Comparison of ENCODE assay signal across 8 cellular contexts in genomic region chr10:69407621-69408301, GRCh38. TPM values are rescaled to one million over a fixed set of nuclear protein-coding genes. Genes with fewer than 3 reads are reported as not detected.
DNase-seq lines count a peak whose midpoint lies in the region; ATAC-seq and TF ChIP-seq lines count a peak whose summit lies in the region.

No MANE protein-coding gene starts in this region.

- TF ChIP-seq CTCF in Peyer's patch (IDR thresholded peaks at IDR 0.05) = peak in 4 of 6 experiments; percentile 20 to 52 (median 30)
- peak; percentile 38 for TF ChIP-seq CTCF in osteoblast (IDR thresholded peaks at IDR 0.05; ENCODE audit: extremely low read depth, low read depth, low read length)

- peak overlapping the region; percentile 73 for H3K4me2 ChIP-seq in osteoblast (ENCODE audit: insufficient read depth, low read length)

- peak overlapping the region in 2 of 4 donors; percentile 69 to 82 for H3K27ac ChIP-seq in Peyer's patch
- no peak overlapping the region for H3K27ac ChIP-seq in osteoblast (ENCODE audit: low read depth, low read length)
- no peak overlapping the region for H3K27ac ChIP-seq in effector memory CD4-positive, alpha-beta T cell (ENCODE audit: insufficient read depth, low read length, poor library complexity, severe bottlenecking)

- H3K79me2 ChIP-seq in osteoblast (ENCODE audit: insufficient read depth, low read length) = no peaks in the 10 kb centered on the region

- DNase-seq in activated naive CD8-positive, alpha-beta T cell treated with anti-CD3 and anti-CD28 coated beads, Interleukin-2, amount 10 ng/mL, durations not matched to agents 7 days and 5 days = no peak
- no peak for DNase-seq in activated naive CD8-positive, alpha-beta T cell treated with anti-CD3 and anti-CD28 coated beads for 36 hours
- peak in 2 of 3 donors; percentile 34 to 67 for DNase-seq in Peyer's patch
- peak; percentile 65 for DNase-seq in dermis blood vessel endothelial cell
- no peak for DNase-seq in osteoblast (ENCODE audit: insufficient read length, low spot score, missing footprints)
- no peak for DNase-seq in HPDE6-E6E7 (ENCODE audit: extremely low spot score)
- DNase-seq in effector memory CD4-positive, alpha-beta T cell = no peak
- no peak for DNase-seq in activated effector memory CD4-positive, alpha-beta T cell treated with Interleukin-2 at 50 U/mL for 16 hours

- H2AFZ ChIP-seq in osteoblast (ENCODE audit: low read length) = no peak overlapping the region

- H3K9me3 ChIP-seq in Peyer's patch = no peaks in the 10 kb centered on the region
- H3K9me3 ChIP-seq in osteoblast (ENCODE audit: low read depth, low read length) = no peaks in the 10 kb centered on the region
- H3K9me3 ChIP-seq in effector memory CD4-positive, alpha-beta T cell (ENCODE audit: control insufficient read depth, low read length) = no peaks in the 10 kb centered on the region

- H3K9me3 Mint-ChIP-seq in activated naive CD8-positive, alpha-beta T cell treated with anti-CD3 and anti-CD28 coated beads, Interleukin-2, amount 10 ng/mL, durations not matched to agents 7 days and 5 days = no peaks in the 10 kb centered on the region
- H3K9me3 Mint-ChIP-seq in activated naive CD8-positive, alpha-beta T cell treated with anti-CD3 and anti-CD28 coated beads for 36 hours = no peaks in the 10 kb centered on the region

- H3K4me3 Mint-ChIP-seq in activated naive CD8-positive, alpha-beta T cell treated with anti-CD3 and anti-CD28 coated beads, Interleukin-2, amount 10 ng/mL, durations not matched to agents 7 days and 5 days = peak overlapping the region; percentile 78
- H3K4me3 Mint-ChIP-seq in activated naive CD8-positive, alpha-beta T cell treated with anti-CD3 and anti-CD28 coated beads for 36 hours = no peak overlapping the region

- H3K27ac Mint-ChIP-seq in activated naive CD8-positive, alpha-beta T cell treated with anti-CD3 and anti-CD28 coated beads, Interleukin-2, amount 10 ng/mL, durations not matched to agents 7 days and 5 days = peak overlapping the region; percentile 81
- no peak overlapping the region for H3K27ac Mint-ChIP-seq in activated naive CD8-positive, alpha-beta T cell treated with anti-CD3 and anti-CD28 coated beads for 36 hours

- H3K36me3 Mint-ChIP-seq in activated naive CD8-positive, alpha-beta T cell treated with anti-CD3 and anti-CD28 coated beads, Interleukin-2, amount 10 ng/mL, durations not matched to agents 7 days and 5 days = peaks cover 6% of the 10 kb centered on the region
- peaks cover 13% of the 10 kb centered on the region for H3K36me3 Mint-ChIP-seq in activated naive CD8-positive, alpha-beta T cell treated with anti-CD3 and anti-CD28 coated beads for 36 hours

- peak overlapping the region in 2 of 4 donors; percentile 4 to 22 for H3K4me3 ChIP-seq in Peyer's patch
- peak overlapping the region; percentile 53 for H3K4me3 ChIP-seq in osteoblast (ENCODE audit: insufficient read depth, low read length)
- H3K4me3 ChIP-seq in effector memory CD4-positive, alpha-beta T cell (ENCODE audit: insufficient read depth, low read depth, low read length, poor library complexity, severe bottlenecking) = no peak overlapping the region

- no peaks in the 10 kb centered on the region for H4K20me1 ChIP-seq in osteoblast (ENCODE audit: insufficient read depth, low read length)

- POLR2A ChIA-PET in activated naive CD8-positive, alpha-beta T cell treated with anti-CD3 and anti-CD28 coated beads, Interleukin-2, amount 10 ng/mL, durations not matched to agents 7 days and 5 days (lab: Charles Lee) = interaction anchor here (0.5 to 2.3 kb wide), 6 partner anchors 88 to 618 kb away, joined by 3 to 9 read pairs (median 4); partner anchors contain the start of gene SUPV3L1

- H3K4me1 ChIP-seq in Peyer's patch (peaks cover 0 to 22% (median 2%) of the 10 kb centered on the region in 4 donors), osteoblast (ENCODE audit: insufficient read depth, low read length) (peaks cover 41% of the 10 kb centered on the region)
- H3K4me1 ChIP-seq in effector memory CD4-positive, alpha-beta T cell (ENCODE audit: control insufficient read depth, insufficient read depth, low read length, poor library complexity, severe bottlenecking) = peaks cover 12% of the 10 kb centered on the region

- H3K36me3 ChIP-seq in Peyer's patch (no peaks in the 10 kb centered on the region), osteoblast (ENCODE audit: insufficient read depth, low read length) (peaks cover 10% of the 10 kb centered on the region)
- peaks cover 6% of the 10 kb centered on the region for H3K36me3 ChIP-seq in effector memory CD4-positive, alpha-beta T cell (ENCODE audit: control insufficient read depth, insufficient read depth, low read length)

- no peak for TF ChIP-seq POLR2A in Peyer's patch (IDR thresholded peaks at IDR 0.05)

- ATAC-seq in activated naive CD8-positive, alpha-beta T cell treated with anti-CD3 and anti-CD28 coated beads, Interleukin-2, amount 10 ng/mL, durations not matched to agents 7 days and 5 days (ENCODE audit: low read depth) = no peak

- peaks cover 18% of the 10 kb centered on the region for H3K4me1 Mint-ChIP-seq in activated naive CD8-positive, alpha-beta T cell treated with anti-CD3 and anti-CD28 coated beads, Interleukin-2, amount 10 ng/mL, durations not matched to agents 7 days and 5 days
- H3K4me1 Mint-ChIP-seq in activated naive CD8-positive, alpha-beta T cell treated with anti-CD3 and anti-CD28 coated beads for 36 hours = peaks cover 12% of the 10 kb centered on the region

- no peaks in the 10 kb centered on the region for H3K27me3 Mint-ChIP-seq in activated naive CD8-positive, alpha-beta T cell treated with anti-CD3 and anti-CD28 coated beads, Interleukin-2, amount 10 ng/mL, durations not matched to agents 7 days and 5 days
- H3K27me3 Mint-ChIP-seq in activated naive CD8-positive, alpha-beta T cell treated with anti-CD3 and anti-CD28 coated beads for 36 hours = no peaks in the 10 kb centered on the region

- H3K27me3 ChIP-seq in Peyer's patch (no peaks in the 10 kb centered on the region), osteoblast (ENCODE audit: insufficient read depth, low read length) (no peaks in the 10 kb centered on the region)
- no peaks in the 10 kb centered on the region for H3K27me3 ChIP-seq in effector memory CD4-positive, alpha-beta T cell (replicated peaks; ENCODE audit: control insufficient read depth, insufficient read depth, low read length, poor library complexity, severe bottlenecking)

RNA-seq across cellular contexts. Expression of gene TACR2, which starts 9.0 kb away (rescaled TPM):
- not detected for total RNA-seq in activated naive CD8-positive, alpha-beta T cell treated with anti-CD3 and anti-CD28 coated beads, Interleukin-2, amount 10 ng/mL, durations not matched to agents 7 days and 5 days
- total RNA-seq in activated naive CD8-positive, alpha-beta T cell treated with anti-CD3 and anti-CD28 coated beads for 36 hours = not detected
- total RNA-seq in Peyer's patch = 10 to 100 TPM in 1 of 4 donors, 1 to 10 TPM in 2, not detected in 1; 1.1 to 11.1 (median 3.2) TPM
- total RNA-seq in dermis blood vessel endothelial cell = 0.09 and 0.34 TPM in 2 replicates
- total RNA-seq in osteoblast = 0.29 and 0.36 TPM in 2 replicates

RNA-seq across cellular contexts. Expression of gene TSPAN15, which starts 43.5 kb away (rescaled TPM):
- 1 to 10 TPM; 4.6 to 4.7 TPM for total RNA-seq in activated naive CD8-positive, alpha-beta T cell treated with anti-CD3 and anti-CD28 coated beads, Interleukin-2, amount 10 ng/mL, durations not matched to agents 7 days and 5 days
- under 1 TPM; 0.60 to 0.66 TPM for total RNA-seq in activated naive CD8-positive, alpha-beta T cell treated with anti-CD3 and anti-CD28 coated beads for 36 hours
- 100 to 1,000 TPM in 2 of 4 donors, 10 to 100 TPM in 2; 32.2 to 110 (median 94.4) TPM for total RNA-seq in Peyer's patch
- 108 and 175 TPM in 2 replicates for total RNA-seq in dermis blood vessel endothelial cell
- total RNA-seq in osteoblast = 0.59 and 0.72 TPM in 2 replicates

Comparison
In these comparisons a context has a peak if more than half of its experiments do, and no peak if none do; other contexts are left out.
1. DNase-seq: peak in Peyer's patch (2 of 3) and dermis blood vessel endothelial cell (single experiment); none in activated naive CD8-positive, alpha-beta T cell treated with anti-CD3 and anti-CD28 coated beads, Interleukin-2, amount 10 ng/mL, durations not matched to agents 7 days and 5 days (single experiment), activated naive CD8-positive, alpha-beta T cell treated with anti-CD3 and anti-CD28 coated beads for 36 hours (single experiment), osteoblast (single experiment), HPDE6-E6E7 (single experiment), effector memory CD4-positive, alpha-beta T cell (0 of 3) and activated effector memory CD4-positive, alpha-beta T cell treated with Interleukin-2 at 50 U/mL for 16 hours (single experiment).
2. RNA of gene TSPAN15, which starts 43.5 kb away (total RNA-seq): 108 to 175 TPM in dermis blood vessel endothelial cell and 32.2 to 110 TPM in Peyer's patch; 4.6 to 4.7 TPM in activated naive CD8-positive, alpha-beta T cell treated with anti-CD3 and anti-CD28 coated beads, Interleukin-2, amount 10 ng/mL, durations not matched to agents 7 days and 5 days, 0.59 to 0.72 TPM in osteoblast and 0.60 to 0.66 TPM in activated naive CD8-positive, alpha-beta T cell treated with anti-CD3 and anti-CD28 coated beads for 36 hours; every median in the first group is over 4 times any median in the second.